ENCODE assay signal across 7 cellular contexts in genomic region chr9:76742890-76743289, GRCh38. TPM values are rescaled to one million over a fixed set of nuclear protein-coding genes. Genes with fewer than 3 reads are reported as not detected.
"Had no signal": no experiment of that assay in that cellular context is flagged by ENCODE, and none has a peak within 500 bp of the region (broad histone marks: within the 10 kb centered on the region; RNA-seq: fewer than 3 reads in every experiment).

No MANE protein-coding gene starts in this region.

RNA-seq across cellular contexts. Expression of gene PCA3, which starts 21.3 kb away (rescaled TPM):
- total RNA-seq: OCI-LY7, PC-3, PC-9, Right ventricle myocardium inferior, Right ventricle myocardium superior, RPMI7951, SJSA1 had no signal
